ENCODE assay signal across 9 cellular contexts in genomic region chr12:16359512-16360491, GRCh38. TPM values are rescaled to one million over a fixed set of nuclear protein-coding genes. Genes with fewer than 3 reads are reported as not detected.
A peak's percentile ranks its signal among the peaks of the same experiment; 100 is the strongest.
DNase-seq lines count a peak whose midpoint lies in the region; ATAC-seq, FAIRE-seq and TF ChIP-seq lines count a peak whose summit lies in the region.
"Had no signal": no experiment of that assay in that cellular context is flagged by ENCODE, and none has a peak within 500 bp of the region (broad histone marks: within the 10 kb centered on the region; RNA-seq: fewer than 3 reads in every experiment).

No MANE protein-coding gene starts in this region.

- H3K4me1 ChIP-seq in mucosa of descending colon (ENCODE audit: low read depth), result no peaks in the 10 kb centered on the region
- H3K4me1 ChIP-seq: parathyroid adenoma had no signal

- peak; percentile 93 for TF ChIP-seq CTCF in C4-2B (conservative IDR thresholded peaks at IDR 0.05)
- TF ChIP-seq CTCF in mucosa of descending colon (IDR thresholded peaks at IDR 0.05), result peak; percentile 47

- no peaks in the 10 kb centered on the region for H3K36me3 ChIP-seq in mucosa of descending colon (ENCODE audit: low read depth)

- H3K36me3 Mint-ChIP-seq in dendritic cell treated with granulocyte-macrophage colony-stimulating factor and Interleukin-4, amounts not matched to agents 40 ng/mL and 50 ng/mL, for 4 days (ENCODE audit: low read depth), result peaks cover 96% of the 10 kb centered on the region

- DNase-seq in NCI-H69 (lab: John Stamatoyannopoulos, UW) (peak; percentile 53), mucosa of descending colon (peak; percentile 64 to 81 (median 78)), medulla oblongata (ENCODE audit: extremely low spot score) (no peak), HTR-8/SVneo (ENCODE audit: insufficient read length, low spot score) (no peak)
- DNase-seq in activated CD4-positive, CD25-positive, alpha-beta regulatory T cell treated with anti-CD3 and anti-CD28 coated beads, Interleukin-2, amount 50 U/mL, for 72 hours, result no peak

- no peaks in the 10 kb centered on the region for H3K9me3 ChIP-seq in mucosa of descending colon

- no peaks in the 10 kb centered on the region for H3K9me3 Mint-ChIP-seq in dendritic cell treated with granulocyte-macrophage colony-stimulating factor and Interleukin-4, amounts not matched to agents 40 ng/mL and 50 ng/mL, for 4 days

- no peak overlapping the region for H3K27ac ChIP-seq in C4-2B
- H3K27ac ChIP-seq: parathyroid adenoma had no signal

- intact Hi-C loops in dendritic cell treated with granulocyte-macrophage colony-stimulating factor and Interleukin-4, amounts not matched to agents 40 ng/mL and 50 ng/mL, for 4 days (cut with micrococcal nuclease), result loop anchor here (1.0 kb wide), 2 partner anchors 195 to 284 kb away; no protein-coding TSS in a partner anchor
- intact Hi-C loops in mucosa of descending colon (cut with DNase I, micrococcal nuclease), result loop anchor here (5.0 to 10.0 kb wide), 2 partner anchors 175 to 193 kb away; no protein-coding TSS in a partner anchor

- ATAC-seq in GM18511 (IDR thresholded peaks at IDR 0.05; ENCODE audit: unreplicated experiment) (peak; percentile 54), mucosa of descending colon (peak; percentile 83)

- H3K27ac Mint-ChIP-seq in dendritic cell treated with granulocyte-macrophage colony-stimulating factor and Interleukin-4, amounts not matched to agents 40 ng/mL and 50 ng/mL, for 4 days, result peak overlapping the region; percentile 69

- no peaks in the 10 kb centered on the region for H3K27me3 Mint-ChIP-seq in dendritic cell treated with granulocyte-macrophage colony-stimulating factor and Interleukin-4, amounts not matched to agents 40 ng/mL and 50 ng/mL, for 4 days

- peak overlapping the region; percentile 18 for H3K4me3 Mint-ChIP-seq in dendritic cell treated with granulocyte-macrophage colony-stimulating factor and Interleukin-4, amounts not matched to agents 40 ng/mL and 50 ng/mL, for 4 days

- H3K4me3 ChIP-seq in mucosa of descending colon, result no peak overlapping the region

- no peak for FAIRE-seq in HTR-8/SVneo (lab: Jason Lieb, UNC)

- H3K4me1 Mint-ChIP-seq in dendritic cell treated with granulocyte-macrophage colony-stimulating factor and Interleukin-4, amounts not matched to agents 40 ng/mL and 50 ng/mL, for 4 days (ENCODE audit: low read depth), result peaks cover 32% of the 10 kb centered on the region

RNA-seq across cellular contexts. Expression of gene MGST1, which starts 12.4 kb away (rescaled TPM):
- 100 to 1,000 TPM; 155 to 270 (median 227) TPM for total RNA-seq in mucosa of descending colon

Comparison
In these comparisons a context has a peak if more than half of its experiments do, and no peak if none do; other contexts are left out.
1. DNase-seq: peak in NCI-H69 (single experiment) and mucosa of descending colon (3 of 3); none in activated CD4-positive, CD25-positive, alpha-beta regulatory T cell treated with anti-CD3 and anti-CD28 coated beads, Interleukin-2, amount 50 U/mL, for 72 hours (single experiment), medulla oblongata (single experiment) and HTR-8/SVneo (single experiment).